In genomic region chr14:69424139-69424923, GRCh38 we compare ENCODE assay signal across 20 cellular contexts. TPM values are rescaled to one million over a fixed set of nuclear protein-coding genes. Genes with fewer than 3 reads are reported as not detected.
DNase-seq lines count a peak whose midpoint lies in the region; FAIRE-seq and TF ChIP-seq lines count a peak whose summit lies in the region.
"Had no signal": no experiment of that assay in that cellular context is flagged by ENCODE, and none has a peak within 500 bp of the region (broad histone marks: within the 10 kb centered on the region; RNA-seq: fewer than 3 reads in every experiment).

No MANE protein-coding gene starts in this region.

- H3K36me3 Mint-ChIP-seq in glutamatergic neuron (ENCODE audit: unreplicated experiment), result peaks cover 9% of the 10 kb centered on the region

- H3K27ac Mint-ChIP-seq in glutamatergic neuron (ENCODE audit: unreplicated experiment), result no peak overlapping the region
- H3K27ac Mint-ChIP-seq: activated naive CD8-positive, alpha-beta T cell; stimulated activated naive CD8-positive, alpha-beta T cell treated with anti-CD3 and anti-CD28 coated beads, Interleukin-15, Interleukin-2, amounts not matched to agents 100 ng/mL and 50 ng/mL, for 24 hours; type B pancreatic cell had no signal

- peaks cover 5% of the 10 kb centered on the region for H3K27me3 Mint-ChIP-seq in glutamatergic neuron (ENCODE audit: unreplicated experiment)
- H3K27me3 Mint-ChIP-seq: activated naive CD8-positive, alpha-beta T cell; stimulated activated naive CD8-positive, alpha-beta T cell treated with anti-CD3 and anti-CD28 coated beads, Interleukin-15, Interleukin-2, amounts not matched to agents 100 ng/mL and 50 ng/mL, for 24 hours; type B pancreatic cell had no signal

- DNase-seq in EH (ENCODE audit: low read depth), result peak; percentile 60
- peak; percentile 38 for DNase-seq in NCI-H460 (ENCODE audit: extremely low read depth, low read depth)
- DNase-seq in choroid plexus epithelial cell (ENCODE audit: low read depth), result peak; percentile 45
- peak; percentile 10 for DNase-seq in non-pigmented ciliary epithelial cell (ENCODE audit: low read depth)
- DNase-seq in HTR-8/SVneo (ENCODE audit: insufficient read length, low spot score), result no peak
- no peak for DNase-seq in glutamatergic neuron
- no peak for DNase-seq in NCI-H1048 (lab: John Stamatoyannopoulos, UW)
- DNase-seq in NCI-H526 treated with DMSO at 0.1 percent for 48 hours (lab: John Stamatoyannopoulos, UW), result no peak
- DNase-seq: activated CD4-positive, alpha-beta T cell treated with anti-CD3 and anti-CD28 coated beads for 4 hours; left cardiac atrium; MM.1S; NCI-H187; NCI-H774; small intestine; stimulated activated CD4-positive, alpha-beta T cell treated with anti-CD3 and anti-CD28 coated beads, Interleukin-4, amount 100 ng/mL, for 1 hour had no signal

- no peak overlapping the region for H3K4me3 Mint-ChIP-seq in glutamatergic neuron (ENCODE audit: unreplicated experiment)
- H3K4me3 Mint-ChIP-seq: activated naive CD8-positive, alpha-beta T cell; activated T-helper 1 cell treated with anti-CD3 and anti-CD28 coated beads, Interleukin-12 subunit alpha, Interleukin-12 subunit beta, Interleukin-2, Interleukin-4 antibody, amounts not matched to agents 30 ng/mL and 10 ng/mL and 1 ng/mL, durations not matched to agents 14 hours and 24 hours and 36 hours; stimulated activated naive CD8-positive, alpha-beta T cell treated with anti-CD3 and anti-CD28 coated beads, Interleukin-15, Interleukin-2, amounts not matched to agents 100 ng/mL and 50 ng/mL, for 24 hours; type B pancreatic cell had no signal

- H3K4me1 Mint-ChIP-seq in glutamatergic neuron (ENCODE audit: low read depth, unreplicated experiment), result no peaks in the 10 kb centered on the region

- H3K9me3 Mint-ChIP-seq in glutamatergic neuron (ENCODE audit: unreplicated experiment), result no peaks in the 10 kb centered on the region
- H3K9me3 Mint-ChIP-seq: activated T-helper 1 cell treated with anti-CD3 and anti-CD28 coated beads, Interleukin-12 subunit alpha, Interleukin-12 subunit beta, Interleukin-2, Interleukin-4 antibody, amounts not matched to agents 30 ng/mL and 10 ng/mL and 1 ng/mL, durations not matched to agents 14 hours and 24 hours and 36 hours; stimulated activated naive CD8-positive, alpha-beta T cell treated with anti-CD3 and anti-CD28 coated beads, Interleukin-15, Interleukin-2, amounts not matched to agents 100 ng/mL and 50 ng/mL, for 24 hours; type B pancreatic cell had no signal

- FAIRE-seq in HTR-8/SVneo (lab: Jason Lieb, UNC), result no peak
- FAIRE-seq: GM18507, small intestine had no signal

- no peak overlapping the region for H3K4me3 ChIP-seq in choroid plexus epithelial cell (ENCODE audit: low read depth, low read length)

- TF ChIP-seq CTCF in choroid plexus epithelial cell (conservative IDR thresholded peaks at IDR 0.05; ENCODE audit: low read depth, low read length) (no peak), glutamatergic neuron (IDR thresholded peaks at IDR 0.05; ENCODE audit: partially characterized antibody, unreplicated experiment) (no peak)

RNA-seq across cellular contexts. Expression of gene SLC39A9, which starts 25.8 kb away (rescaled TPM):
- total RNA-seq in NCI-H460 (2014; rRNA removed; shearing (Covaris generic)), result 126 and 137 TPM in 2 replicates
- 74.6 and 107 TPM in 2 replicates for polyA plus RNA-seq in NCI-H460 (2014; cell fraction: nucleus; rRNA removed)
- total RNA-seq in glutamatergic neuron (ENCODE audit: unreplicated experiment), result 56.4 TPM

RNA-seq across cellular contexts. Expression of gene ERH, which starts 26.2 kb away (rescaled TPM):
- 137 and 169 TPM in 2 replicates for total RNA-seq in NCI-H460 (2014; rRNA removed; shearing (Covaris generic))
- 102 and 107 TPM in 2 replicates for polyA plus RNA-seq in NCI-H460 (2014; cell fraction: nucleus; rRNA removed)
- total RNA-seq in glutamatergic neuron (ENCODE audit: unreplicated experiment), result 223 TPM

Comparison
In these comparisons a context has a peak if more than half of its experiments do, and no peak if none do; other contexts are left out.
1. DNase-seq: peak in EH (single experiment), NCI-H460 (single experiment), choroid plexus epithelial cell (single experiment) and non-pigmented ciliary epithelial cell (single experiment); none in HTR-8/SVneo (single experiment), glutamatergic neuron (single experiment), NCI-H1048 (single experiment) and NCI-H526 treated with DMSO at 0.1 percent for 48 hours (single experiment).